8 cellular contexts compared by ENCODE assay signal in genomic region chr5:163504091-163504931, GRCh38. TPM values are rescaled to one million over a fixed set of nuclear protein-coding genes. Genes with fewer than 3 reads are reported as not detected.
DNase-seq lines count a peak whose midpoint lies in the region; ATAC-seq and TF ChIP-seq lines count a peak whose summit lies in the region.

No MANE protein-coding gene starts in this region.

- H3K27ac Mint-ChIP-seq in brain = peak overlapping the region; percentile 98 to 99 (median 99)

- H3K4me1 ChIP-seq in HEK293 (ENCODE audit: control insufficient read depth, insufficient read depth, low read length) = peaks cover 10% of the 10 kb centered on the region
- H3K4me1 ChIP-seq in iPS-20b (ENCODE audit: insufficient read depth, low read length) = peaks cover 28% of the 10 kb centered on the region

- ATAC-seq in GM19324 (IDR thresholded peaks at IDR 0.05; ENCODE audit: low FRiP score, unreplicated experiment) (no peak), GM18519 (IDR thresholded peaks at IDR 0.05; ENCODE audit: low FRiP score, unreplicated experiment) (no peak)

- no peaks in the 10 kb centered on the region for H3K36me3 Mint-ChIP-seq in brain

- peak; percentile 37 for DNase-seq in AG20443 (ENCODE audit: low spot score)
- peak; percentile 43 for DNase-seq in SKM-1 treated with dmso at 0.1 percent for 144 hours (lab: John Stamatoyannopoulos, UW; ENCODE audit: unreplicated experiment)
- no peak for DNase-seq in skeletal muscle cell (ENCODE audit: low read depth)

- CTCF ChIA-PET in HEK293 (lab: Yijun Ruan, JAX) = interaction anchor here (0.6 to 1.1 kb wide), 5 partner anchors 31 to 1111 kb away, joined by 3 to 6 read pairs (median 3); partner anchors contain the start of genes HMMR and NUDCD2

- H3K27me3 Mint-ChIP-seq in brain = peaks cover 8% of the 10 kb centered on the region

- peak overlapping the region; percentile 96 for H3K9ac ChIP-seq in iPS-20b (ENCODE audit: low read depth, low read length)

- H3K4me1 Mint-ChIP-seq in brain = peaks cover 59% of the 10 kb centered on the region

- H3K27ac ChIP-seq in HEK293 (ENCODE audit: extremely low read depth, low read depth, low read length) = peak overlapping the region; percentile 92
- peak overlapping the region; percentile 97 for H3K27ac ChIP-seq in iPS-20b (ENCODE audit: low read length)

- H3K9me3 Mint-ChIP-seq in brain = no peaks in the 10 kb centered on the region

- H3K36me3 ChIP-seq in HEK293 (ENCODE audit: control insufficient read depth in 2 of 2, insufficient read depth in 1 of 2, low read length in 2 of 2) (no peaks in the 10 kb centered on the region), iPS-20b (ENCODE audit: insufficient read depth, low read depth, low read length) (peaks cover 10% of the 10 kb centered on the region; the same call in 1 of the 2 replicates)

- POLR2A ChIA-PET in HEK293 (lab: Yijun Ruan, JAX) = interaction anchor here (1.3 to 2.1 kb wide), 3 partner anchors 36 to 67 kb away, joined by 3 to 49 read pairs (median 7); partner anchors contain the start of genes CCNG1, HMMR and NUDCD2

- H3K4me3 ChIP-seq in HEK293 (ENCODE audit: low read depth, low read length) = peak overlapping the region; percentile 43
- H3K4me3 ChIP-seq in iPS-20b (ENCODE audit: low read length) = peak overlapping the region; percentile 99
- peak overlapping the region; percentile 73 for H3K4me3 ChIP-seq in skeletal muscle cell (ENCODE audit: low read depth, low read length)

- peak overlapping the region; percentile 95 to 99 (median 97) for H3K4me3 Mint-ChIP-seq in brain

- H3K27me3 ChIP-seq in iPS-20b (ENCODE audit: insufficient read depth, low read length) = no peaks in the 10 kb centered on the region

- H3K9me3 ChIP-seq in HEK293 (ENCODE audit: control insufficient read depth, insufficient read depth, low read depth, low read length) = no peaks in the 10 kb centered on the region
- H3K9me3 ChIP-seq in iPS-20b (ENCODE audit: insufficient read depth, low read depth, low read length) = no peaks in the 10 kb centered on the region

- TF ChIP-seq CTCF in HEK293 (tag by site-specific recombination; IDR thresholded peaks at IDR 0.05) (no peak), brain (conservative IDR thresholded peaks at IDR 0.05) (no peak)

TF ChIP-seq in HEK293, 187 proteins besides CTCF, POLR2A, EP300 and RAD21 (continues in another document):
- TF ChIP-seq ZBTB7A (tag by site-specific recombination; IDR thresholded peaks at IDR 0.05; ENCODE audit: low read depth) (no peak), ZNF138 (tag by site-specific recombination; IDR thresholded peaks at IDR 0.05; ENCODE audit: borderline replicate concordance) (no peak), ZNF362 (tag by site-specific recombination; IDR thresholded peaks at IDR 0.05) (no peak), GLIS2 (tag by site-specific recombination; IDR thresholded peaks at IDR 0.05) (no peak), ZNF513 (tag by site-specific recombination; IDR thresholded peaks at IDR 0.05) (no peak), ZNF341 (tag by site-specific recombination; IDR thresholded peaks at IDR 0.05; ENCODE audit: low read depth) (peak; percentile 76), KLF17 (tag by site-specific recombination; IDR thresholded peaks at IDR 0.05) (no peak), ZNF146 (tag by site-specific recombination; IDR thresholded peaks at IDR 0.05) (no peak), PBX3 (CRISPR knock-in tag; IDR thresholded peaks at IDR 0.05) (no peak), FEZF1 (tag by site-specific recombination; IDR thresholded peaks at IDR 0.05) (no peak), ZNF654 (tag by site-specific recombination; IDR thresholded peaks at IDR 0.05; ENCODE audit: low read depth) (no peak), ZIC2 (tag by site-specific recombination; IDR thresholded peaks at IDR 0.05) (no peak), ZSCAN16 (tag by site-specific recombination; IDR thresholded peaks at IDR 0.05) (no peak), ZNF335 (tag by site-specific recombination; conservative IDR thresholded peaks at IDR 0.05) (peak; percentile 75), ZNF626 (tag by site-specific recombination; IDR thresholded peaks at IDR 0.05) (no peak), ZNF10 (tag by site-specific recombination; IDR thresholded peaks at IDR 0.05) (peak; percentile 33; the same call in 1 of the 2 replicates), ZNF221 (tag by site-specific recombination; IDR thresholded peaks at IDR 0.05; ENCODE audit: borderline replicate concordance) (no peak)

RNA-seq across cellular contexts. Expression of gene MAT2B, which starts 1.1 kb away (rescaled TPM):
- 25.7 TPM for polyA plus RNA-seq in brain (ENCODE audit: insufficient read depth, low read depth, low replicate concordance)

RNA-seq across cellular contexts. Expression of gene HMMR, which starts 43.9 kb away (rescaled TPM):
- polyA plus RNA-seq in brain (ENCODE audit: insufficient read depth, low read depth, low replicate concordance) = 7.5 TPM

RNA-seq across cellular contexts. Expression of gene NUDCD2, which starts 44.4 kb away (rescaled TPM):
- 36.3 TPM for polyA plus RNA-seq in brain (ENCODE audit: insufficient read depth, low read depth, low replicate concordance)

Comparison
In these comparisons a context has a peak if more than half of its experiments do, and no peak if none do; other contexts are left out.
1. H3K4me3 ChIP-seq: peak in every context shown above with its lines; median percentile 99 in iPS-20b; 73 in skeletal muscle cell; 43 in HEK293.